15 cellular contexts compared by ENCODE assay signal in the genomic region with DNA sequence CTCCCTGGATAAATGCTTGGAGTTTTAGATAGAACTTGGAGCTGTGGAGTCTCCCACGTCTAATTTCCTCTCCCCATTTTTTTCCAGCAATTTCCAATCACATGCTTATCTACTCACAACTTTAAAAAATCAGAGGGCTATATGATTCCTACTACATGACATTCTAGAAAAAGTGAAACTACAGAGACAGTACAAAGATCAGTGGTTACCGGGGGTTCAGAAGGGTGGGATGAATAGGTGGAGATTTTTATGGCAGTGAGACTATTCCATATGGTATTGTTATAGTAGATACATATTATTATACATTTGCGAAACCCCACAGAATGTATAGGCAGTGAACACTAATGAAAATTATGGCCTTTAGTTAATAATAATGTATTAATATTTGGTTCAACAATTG. TPM values are rescaled to one million over a fixed set of nuclear protein-coding genes. Genes with fewer than 3 reads are reported as not detected.
A peak's percentile ranks its signal among the peaks of the same experiment; 100 is the strongest.
DNase-seq lines count a peak whose midpoint lies in the region; ATAC-seq and TF ChIP-seq lines count a peak whose summit lies in the region.
"Had no signal": no experiment of that assay in that cellular context is flagged by ENCODE, and none has a peak within 500 bp of the region (broad histone marks: within the 10 kb centered on the region; RNA-seq: fewer than 3 reads in every experiment).

No MANE protein-coding gene starts in this region.

- H3K9me3 ChIP-seq in SK-N-MC (ENCODE audit: low read depth, low read length), result no peaks in the 10 kb centered on the region
- H3K9me3 ChIP-seq: BLaER1, SJSA1 had no signal

- intact Hi-C loops in dorsolateral prefrontal cortex (cut with DNase I), result no loop called here

- H3K4me3 ChIP-seq in SK-N-MC (peak overlapping the region; percentile 45; the same call in 1 of the 2 replicates), dorsolateral prefrontal cortex (peak overlapping the region in 7 of 59 donors; percentile 37 to 63 (median 51))
- H3K4me3 ChIP-seq: BLaER1, SJSA1 had no signal

- no peak for ATAC-seq in stimulated activated naive B cell treated with anti-CD40 and anti-IgM and Interleukin-4, amounts not matched to agents 10 μg/mL and 1 μg/mL and 100 μg/mL, for 72 hours (replicated peaks)
- no peak for ATAC-seq in WTC11

- no peaks in the 10 kb centered on the region for H3K36me3 ChIP-seq in SK-N-MC (ENCODE audit: insufficient read depth, low read length)
- H3K36me3 ChIP-seq: SJSA1 had no signal

- CTCF ChIA-PET in WTC11 (lab: Charles Lee), result interaction anchor here (1.8 kb wide), 1 partner anchor 47 kb away, joined by 10 read pairs; no protein-coding TSS in a partner anchor

- peak overlapping the region; percentile 16 for H3K27ac Mint-ChIP-seq in stimulated activated naive B cell treated with anti-CD40 and anti-IgM and Interleukin-4, amounts not matched to agents 10 μg/mL and 1 μg/mL and 100 μg/mL, for 72 hours
- H3K27ac Mint-ChIP-seq in WTC11, result no peak overlapping the region

- no peaks in the 10 kb centered on the region for H3K9me3 Mint-ChIP-seq in stimulated activated naive B cell treated with anti-CD40 and anti-IgM and Interleukin-4, amounts not matched to agents 10 μg/mL and 1 μg/mL and 100 μg/mL, for 72 hours
- H3K9me3 Mint-ChIP-seq in WTC11, result no peaks in the 10 kb centered on the region
- H3K9me3 Mint-ChIP-seq: CD8-positive, alpha-beta memory T cell had no signal

- in situ Hi-C loops in G401 (cut with HindIII; ENCODE audit: low sequenced_read_pairs) (no loop called here), KBM-7 (cut with MboI; ENCODE audit: low pct_unique_long_range_greater_than_20kb, low sequenced_read_pairs) (no loop called here)

- peaks cover 18 to 25% of the 10 kb centered on the region in 2 donors for H3K4me1 Mint-ChIP-seq in stimulated activated naive B cell treated with anti-CD40 and anti-IgM and Interleukin-4, amounts not matched to agents 10 μg/mL and 1 μg/mL and 100 μg/mL, for 72 hours
- H3K4me1 Mint-ChIP-seq in WTC11, result peaks cover 21% of the 10 kb centered on the region

- H3K9ac ChIP-seq in SK-N-MC (ENCODE audit: insufficient read length), result no peak overlapping the region
- H3K9ac ChIP-seq: BLaER1 had no signal

- TF ChIP-seq CTCF in dorsolateral prefrontal cortex (IDR thresholded peaks at IDR 0.05 in 54 of 56, conservative IDR thresholded peaks at IDR 0.05 in 2 of 56; ENCODE audit: low read depth in 1 of 56, partially characterized antibody in 56 of 56) (no peak), WTC11 (IDR thresholded peaks at IDR 0.05) (no peak)

- no peaks in the 10 kb centered on the region for H3K27me3 ChIP-seq in dorsolateral prefrontal cortex
- H3K27me3 ChIP-seq: BLaER1, SJSA1 had no signal

- POLR2A ChIA-PET in WTC11 (lab: Charles Lee), result no interaction called here

- peak overlapping the region; percentile 90 for H3K27ac ChIP-seq in SK-N-MC
- peak overlapping the region; percentile 78 to 98 (median 93) for H3K27ac ChIP-seq in dorsolateral prefrontal cortex
- H3K27ac ChIP-seq: BLaER1, SJSA1 had no signal

- no peaks in the 10 kb centered on the region for H3K27me3 Mint-ChIP-seq in stimulated activated naive B cell treated with anti-CD40 and anti-IgM and Interleukin-4, amounts not matched to agents 10 μg/mL and 1 μg/mL and 100 μg/mL, for 72 hours
- H3K27me3 Mint-ChIP-seq in WTC11 (ENCODE audit: low read depth), result no peaks in the 10 kb centered on the region
- H3K27me3 Mint-ChIP-seq: CD8-positive, alpha-beta memory T cell had no signal

- DNase-seq in G401 (ENCODE audit: low spot score), result peak; percentile 23
- DNase-seq in SK-N-MC (ENCODE audit: low read depth, low spot score), result no peak
- DNase-seq in dorsolateral prefrontal cortex, result no peak
- no peak for DNase-seq in stimulated activated naive B cell treated with anti-CD40 and anti-IgM and Interleukin-4, amounts not matched to agents 10 μg/mL and 1 μg/mL and 100 μg/mL, for 72 hours
- DNase-seq in WTC11 (ENCODE audit: low spot score), result no peak
- no peak for DNase-seq in activated effector memory CD4-positive, alpha-beta T cell treated with anti-CD3 and anti-CD28 coated beads, Interleukin-2, amount 50 U/mL, for 16 hours
- no peak for DNase-seq in RKO (ENCODE audit: low spot score)
- DNase-seq in KBM-7, result no peak
- DNase-seq: CD8-positive, alpha-beta memory T cell; NCI-H1436; NCI-H2029 treated with DMSO at 0.1 percent for 48 hours; NCI-H524 treated with DMSO at 0.1 percent for 48 hours; RPMI8226 had no signal

- peaks cover 0 to 14% of the 10 kb centered on the region in 2 donors for H3K36me3 Mint-ChIP-seq in stimulated activated naive B cell treated with anti-CD40 and anti-IgM and Interleukin-4, amounts not matched to agents 10 μg/mL and 1 μg/mL and 100 μg/mL, for 72 hours
- no peaks in the 10 kb centered on the region for H3K36me3 Mint-ChIP-seq in WTC11

- H3K4me3 Mint-ChIP-seq in stimulated activated naive B cell treated with anti-CD40 and anti-IgM and Interleukin-4, amounts not matched to agents 10 μg/mL and 1 μg/mL and 100 μg/mL, for 72 hours, result no peak overlapping the region
- H3K4me3 Mint-ChIP-seq in WTC11, result no peak overlapping the region
- H3K4me3 Mint-ChIP-seq: CD8-positive, alpha-beta memory T cell had no signal

TF ChIP-seq in WTC11, 78 proteins besides CTCF, POLR2A, EP300 and RAD21 (continues in another document):
- TF ChIP-seq MYBL2 (CRISPR knock-in tag; IDR thresholded peaks at IDR 0.05) (no peak), NR2C2 (CRISPR knock-in tag; IDR thresholded peaks at IDR 0.05) (no peak), AFF4 (CRISPR knock-in tag; IDR thresholded peaks at IDR 0.05; ENCODE audit: borderline replicate concordance) (no peak), ZNF138 (CRISPR knock-in tag; conservative IDR thresholded peaks at IDR 0.05) (no peak), ZNF281 (CRISPR knock-in tag; IDR thresholded peaks at IDR 0.05) (no peak), ATF1 (CRISPR knock-in tag; IDR thresholded peaks at IDR 0.05) (no peak), TP53 (CRISPR knock-in tag; IDR thresholded peaks at IDR 0.05) (no peak), ZNF423 (CRISPR knock-in tag; IDR thresholded peaks at IDR 0.05) (no peak), ETV6 (CRISPR knock-in tag; IDR thresholded peaks at IDR 0.05) (no peak)
- TF ChIP-seq, protein P1, sequence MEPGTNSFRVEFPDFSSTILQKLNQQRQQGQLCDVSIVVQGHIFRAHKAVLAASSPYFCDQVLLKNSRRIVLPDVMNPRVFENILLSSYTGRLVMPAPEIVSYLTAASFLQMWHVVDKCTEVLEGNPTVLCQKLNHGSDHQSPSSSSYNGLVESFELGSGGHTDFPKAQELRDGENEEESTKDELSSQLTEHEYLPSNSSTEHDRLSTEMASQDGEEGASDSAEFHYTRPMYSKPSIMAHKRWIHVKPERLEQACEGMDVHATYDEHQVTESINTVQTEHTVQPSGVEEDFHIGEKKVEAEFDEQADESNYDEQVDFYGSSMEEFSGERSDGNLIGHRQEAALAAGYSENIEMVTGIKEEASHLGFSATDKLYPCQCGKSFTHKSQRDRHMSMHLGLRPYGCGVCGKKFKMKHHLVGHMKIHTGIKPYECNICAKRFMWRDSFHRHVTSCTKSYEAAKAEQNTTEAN (CRISPR knock-in tag; IDR thresholded peaks at IDR 0.05), result no peak

RNA-seq across cellular contexts. Expression of gene ATF7, which starts 35.5 kb away (rescaled TPM):
- 11.6 and 12.4 TPM in 2 replicates for total RNA-seq in G401 (2014; rRNA removed; shearing (Covaris generic))
- 10 to 100 TPM; 24.9 to 81.0 (median 39.7) TPM for total RNA-seq in dorsolateral prefrontal cortex
- total RNA-seq in WTC11 (2021), result 16.3 to 20.3 TPM (median 19.7 TPM) in 3 replicates
